Comparison of ENCODE assay signal across 17 cellular contexts in the genomic region with DNA sequence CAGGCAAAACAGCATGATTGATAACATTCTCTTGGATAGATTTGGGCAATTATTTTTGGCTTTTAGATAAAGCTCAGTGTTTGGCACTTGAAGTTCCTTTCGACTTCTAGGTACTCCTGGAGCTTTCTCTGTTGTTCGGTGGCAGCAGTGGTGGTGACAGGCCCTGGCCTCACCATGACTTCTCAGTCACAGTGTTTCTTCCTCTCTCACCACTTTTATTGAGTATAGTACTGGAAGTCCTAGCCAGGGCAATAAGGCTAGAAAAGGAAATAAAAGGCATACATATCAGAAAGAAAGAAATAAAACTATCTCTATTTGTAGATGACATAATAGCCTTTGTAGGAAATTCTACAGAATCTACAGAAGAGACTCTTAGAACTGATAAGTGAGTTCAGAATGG.
A peak's percentile ranks its signal among the peaks of the same experiment; 100 is the strongest.
DNase-seq lines count a peak whose midpoint lies in the region; ATAC-seq, FAIRE-seq and TF ChIP-seq lines count a peak whose summit lies in the region.
"Had no signal": no experiment of that assay in that cellular context is flagged by ENCODE, and none has a peak within 500 bp of the region (broad histone marks: within the 10 kb centered on the region; RNA-seq: fewer than 3 reads in every experiment).

No MANE protein-coding gene starts in this region.

- no peak overlapping the region for H3K9ac ChIP-seq in keratinocyte (ENCODE audit: control insufficient read depth, extremely low read depth, insufficient read depth, low read length)
- H3K9ac ChIP-seq in mucosa of rectum (ENCODE audit: low read depth in 1 of 2, low read length in 2 of 2) = no peak overlapping the region
- H3K9ac ChIP-seq: BLaER1, GM23248 had no signal

- peaks cover 3% of the 10 kb centered on the region for H3K27me3 Mint-ChIP-seq in activated naive CD8-positive, alpha-beta T cell treated with anti-CD3 and anti-CD28 coated beads, Interleukin-2, amount 50 U/mL, for 24 hours

- H3K4me3 Mint-ChIP-seq in activated naive CD8-positive, alpha-beta T cell treated with anti-CD3 and anti-CD28 coated beads, Interleukin-2, amount 50 U/mL, for 24 hours = no peak overlapping the region
- H3K4me3 Mint-ChIP-seq: CD8-positive, alpha-beta memory T cell had no signal

- peaks cover 12% of the 10 kb centered on the region; the same call in 1 of the 2 replicates for H3K9me3 ChIP-seq in PC-9 (ENCODE audit: insufficient read depth, low read depth)
- no peaks in the 10 kb centered on the region for H3K9me3 ChIP-seq in keratinocyte (ENCODE audit: control insufficient read depth, low read depth, low read length)
- no peaks in the 10 kb centered on the region for H3K9me3 ChIP-seq in mucosa of rectum (ENCODE audit: control insufficient read depth in 2 of 2, low read length in 2 of 2)
- no peaks in the 10 kb centered on the region for H3K9me3 ChIP-seq in small intestine (ENCODE audit: control insufficient read depth, low read depth)
- H3K9me3 ChIP-seq: BLaER1, Caco-2 had no signal

- H3K9me2 ChIP-seq in PC-9 (ENCODE audit: insufficient read depth) = no peaks in the 10 kb centered on the region

- no TSS peak for BruUV-seq in PC-9 (replicated peaks; lab: Mats Ljungman, UMichigan)

- DNase-seq in PC-9 (no peak), keratinocyte (ENCODE audit: low read depth, low spot score) (no peak), small intestine (peak; percentile 7), medulla oblongata (ENCODE audit: extremely low spot score) (no peak)
- no peak for DNase-seq in activated naive CD8-positive, alpha-beta T cell treated with anti-CD3 and anti-CD28 coated beads, Interleukin-2, amount 50 U/mL, for 24 hours
- DNase-seq in activated CD8-positive, alpha-beta memory T cell treated with anti-CD3 and anti-CD28 coated beads, Interleukin-2, amount 50 U/mL, for 4 hours = no peak
- DNase-seq: 8988T; AML-193; Caco-2; CD8-positive, alpha-beta memory T cell; DND-41; GF-D8; GM23248 had no signal

- dilution Hi-C loops in keratinocyte (cut with MboI; ENCODE audit: extremely low pct_ligation_motif_present, low sequenced_read_pairs) = no loop called here

- H3F3A ChIP-seq in PC-9 (ENCODE audit: insufficient read depth, low read depth) = peaks cover 42% of the 10 kb centered on the region

- H3K27me3 ChIP-seq in PC-9 (ENCODE audit: insufficient read depth, low read depth) (no peaks in the 10 kb centered on the region), keratinocyte (ENCODE audit: control insufficient read depth, extremely low read depth, insufficient read depth, low read length) (no peaks in the 10 kb centered on the region), mucosa of rectum (ENCODE audit: control insufficient read depth in 2 of 2, insufficient read depth in 2 of 2, low read length in 2 of 2) (no peaks in the 10 kb centered on the region), small intestine (ENCODE audit: control insufficient read depth in 2 of 2, insufficient read depth in 2 of 2, low read length in 2 of 2) (no peaks in the 10 kb centered on the region)
- H3K27me3 ChIP-seq: BLaER1 had no signal

- 17 to 49% (median 39%) methylated on average over 2 of the region's 2 CpGs for WGBS in small intestine, 3 donors

- TF ChIP-seq CTCF in PC-9 (conservative IDR thresholded peaks at IDR 0.05) (no peak), keratinocyte (optimal IDR thresholded peaks at IDR 0.05 in 1 of 3, IDR thresholded peaks at IDR 0.05 in 1 of 3, conservative IDR thresholded peaks at IDR 0.05 in 1 of 3; ENCODE audit: extremely low read depth in 1 of 3, insufficient read depth in 2 of 3, low read length in 3 of 3) (no peak)

- no peaks in the 10 kb centered on the region for H3K36me3 Mint-ChIP-seq in activated naive CD8-positive, alpha-beta T cell treated with anti-CD3 and anti-CD28 coated beads, Interleukin-2, amount 50 U/mL, for 24 hours (ENCODE audit: low read depth)
- H3K36me3 Mint-ChIP-seq: CD8-positive, alpha-beta memory T cell had no signal

- CTCF ChIA-PET in PC-9 (lab: Charles Lee) = interaction anchor here (0.6 kb wide), 1 partner anchor 39 kb away, joined by 4 read pairs; no protein-coding TSS in a partner anchor

- no peak overlapping the region for H3K4me3 ChIP-seq in PC-9
- no peak overlapping the region for H3K4me3 ChIP-seq in keratinocyte (ENCODE audit: control insufficient read depth in 2 of 3, extremely low read depth in 1 of 3, insufficient read depth in 2 of 3, low read depth in 1 of 3, low read length in 3 of 3)
- H3K4me3 ChIP-seq in mucosa of rectum (ENCODE audit: low read length in 2 of 2) = no peak overlapping the region
- no peak overlapping the region for H3K4me3 ChIP-seq in small intestine (ENCODE audit: low read depth in 1 of 2, low read length in 2 of 2)
- H3K4me3 ChIP-seq: BLaER1, GM23248 had no signal

- H3K27ac ChIP-seq in PC-9 = peak overlapping the region; percentile 96
- H3K27ac ChIP-seq in keratinocyte (ENCODE audit: control insufficient read depth, insufficient read depth, low read length) = no peak overlapping the region
- peak overlapping the region; percentile 74 to 77 for H3K27ac ChIP-seq in mucosa of rectum (ENCODE audit: low read depth in 2 of 2, low read length in 2 of 2)
- H3K27ac ChIP-seq in small intestine (ENCODE audit: low read depth in 1 of 2, low read length in 1 of 2) = peak overlapping the region; percentile 38 to 76
- H3K27ac ChIP-seq: BLaER1, GM23248 had no signal

- H3K4me1 ChIP-seq in PC-9 (replicated peaks; ENCODE audit: insufficient read depth) = peaks cover 85% of the 10 kb centered on the region
- peaks cover 12% of the 10 kb centered on the region for H3K4me1 ChIP-seq in keratinocyte (ENCODE audit: control insufficient read depth, extremely low read depth, insufficient read depth, low read length)
- peaks cover 16 to 21% of the 10 kb centered on the region in 2 donors for H3K4me1 ChIP-seq in mucosa of rectum (ENCODE audit: control insufficient read depth in 2 of 2, insufficient read depth in 2 of 2, low read length in 2 of 2)
- peaks cover 0 to 7% of the 10 kb centered on the region in 2 donors for H3K4me1 ChIP-seq in small intestine (ENCODE audit: control insufficient read depth in 2 of 2, insufficient read depth in 1 of 2, low read depth in 1 of 2, low read length in 1 of 2)

- no peaks in the 10 kb centered on the region for H3K9me1 ChIP-seq in keratinocyte (ENCODE audit: control insufficient read depth, extremely low read depth, insufficient read depth, low read length)

- POLR2A ChIA-PET in PC-9 (lab: Charles Lee; ENCODE audit: unreplicated experiment) = interaction anchor here (0.7 kb wide), 1 partner anchor 26 kb away, joined by 3 read pairs; no protein-coding TSS in a partner anchor

- no peaks in the 10 kb centered on the region for H3K9me3 Mint-ChIP-seq in activated naive CD8-positive, alpha-beta T cell treated with anti-CD3 and anti-CD28 coated beads, Interleukin-2, amount 50 U/mL, for 24 hours
- H3K9me3 Mint-ChIP-seq: CD8-positive, alpha-beta memory T cell had no signal

- H3K27ac Mint-ChIP-seq in activated naive CD8-positive, alpha-beta T cell treated with anti-CD3 and anti-CD28 coated beads, Interleukin-2, amount 50 U/mL, for 24 hours = no peak overlapping the region

- H3K79me2 ChIP-seq in PC-9 (ENCODE audit: low read depth) (no peaks in the 10 kb centered on the region), keratinocyte (ENCODE audit: control insufficient read depth, insufficient read depth, low read length) (no peaks in the 10 kb centered on the region)

- H3K4me2 ChIP-seq in PC-9 (peak overlapping the region; percentile 65; the same call in 1 of the 2 replicates), keratinocyte (ENCODE audit: control insufficient read depth, extremely low read depth, insufficient read depth, low read depth, low read length) (no peak overlapping the region)
- H3K4me2 ChIP-seq: BLaER1 had no signal

- FAIRE-seq in keratinocyte (lab: Jason Lieb, UNC) (peak; percentile 63), small intestine (lab: Jason Lieb, UNC) (no peak)
- FAIRE-seq: H54 had no signal

- H4K20me1 ChIP-seq in PC-9 (ENCODE audit: insufficient read depth) = no peaks in the 10 kb centered on the region
- H4K20me1 ChIP-seq in keratinocyte (ENCODE audit: control insufficient read depth, extremely low read depth, insufficient read depth, low read length) = no peaks in the 10 kb centered on the region
- H4K20me1 ChIP-seq: BLaER1 had no signal

- no peak for ATAC-seq in activated naive CD8-positive, alpha-beta T cell treated with anti-CD3 and anti-CD28 coated beads, Interleukin-2, amount 50 U/mL, for 24 hours
- ATAC-seq: HCT116 had no signal

- peak overlapping the region; percentile 23; the same call in 1 of the 2 replicates for H2AFZ ChIP-seq in PC-9
- no peak overlapping the region for H2AFZ ChIP-seq in keratinocyte (ENCODE audit: control insufficient read depth, low read length)
- H2AFZ ChIP-seq: GM23248 had no signal

- H3K36me3 ChIP-seq in PC-9 (ENCODE audit: low read depth) = 0 out of 2 replicates have a peak, but pooled peaks cover 7% of the 10 kb centered on the region
- H3K36me3 ChIP-seq in keratinocyte (ENCODE audit: control insufficient read depth in 2 of 2, extremely low read depth in 1 of 2, insufficient read depth in 2 of 2, low read length in 2 of 2) = no peaks in the 10 kb centered on the region
- H3K36me3 ChIP-seq in mucosa of rectum (ENCODE audit: control insufficient read depth in 2 of 2, insufficient read depth in 2 of 2, low read length in 2 of 2) = no peaks in the 10 kb centered on the region
- no peaks in the 10 kb centered on the region for H3K36me3 ChIP-seq in small intestine (ENCODE audit: control insufficient read depth in 2 of 2, insufficient read depth in 2 of 2, low read length in 2 of 2)
- H3K36me3 ChIP-seq: BLaER1 had no signal

- H3K4me1 Mint-ChIP-seq in activated naive CD8-positive, alpha-beta T cell treated with anti-CD3 and anti-CD28 coated beads, Interleukin-2, amount 50 U/mL, for 24 hours = peaks cover 8% of the 10 kb centered on the region

- intact Hi-C loops in PC-9 (cut with micrococcal nuclease; ENCODE audit: unreplicated experiment) = no loop called here
